8 cellular contexts compared by ENCODE assay signal in the genomic region with DNA sequence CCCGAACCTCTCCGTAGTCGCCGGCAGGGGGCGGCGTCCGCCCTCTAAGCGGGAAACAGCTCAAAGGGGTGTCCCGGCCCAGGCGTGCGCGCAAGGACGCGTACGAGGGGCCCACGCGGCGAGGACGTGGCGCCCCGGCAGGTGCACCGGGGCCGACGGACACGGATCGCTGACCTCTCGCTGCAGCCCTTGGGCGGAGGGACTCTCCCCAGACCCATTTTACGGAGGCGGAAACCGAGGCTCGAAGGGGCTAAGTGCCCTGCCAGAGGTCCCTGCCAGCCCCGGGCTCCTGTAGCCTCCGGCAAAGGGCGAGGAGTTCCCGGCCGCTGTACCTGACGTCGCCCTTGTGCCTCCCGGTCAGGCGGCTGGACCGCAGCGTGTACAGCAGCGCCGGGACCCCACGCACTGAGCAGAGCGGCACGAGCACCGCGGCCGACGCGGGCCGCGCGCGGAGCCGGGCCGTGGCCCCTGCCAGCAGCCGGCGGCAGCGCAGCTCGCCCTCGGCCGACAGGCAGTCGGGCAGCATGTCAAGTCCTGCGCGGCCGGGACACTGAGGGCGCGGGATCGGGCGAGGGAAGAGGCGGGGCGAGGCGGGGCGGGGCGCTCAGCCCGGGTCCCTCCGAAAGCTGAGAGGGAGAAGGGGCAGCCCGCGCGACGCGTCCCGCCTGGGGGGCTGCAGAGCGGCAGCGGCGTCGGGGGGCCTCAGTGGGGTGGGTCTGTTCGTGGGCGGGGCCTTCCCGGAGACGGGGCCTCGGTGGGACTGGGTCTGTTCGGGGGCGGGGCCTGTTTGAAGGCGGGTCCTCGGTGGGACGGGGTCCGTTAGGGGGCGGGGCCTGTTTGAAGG. TPM values are rescaled to one million over a fixed set of nuclear protein-coding genes. Genes with fewer than 3 reads are reported as not detected.
DNase-seq lines count a peak whose midpoint lies in the region; ATAC-seq, FAIRE-seq and TF ChIP-seq lines count a peak whose summit lies in the region.

A gene with protein sequence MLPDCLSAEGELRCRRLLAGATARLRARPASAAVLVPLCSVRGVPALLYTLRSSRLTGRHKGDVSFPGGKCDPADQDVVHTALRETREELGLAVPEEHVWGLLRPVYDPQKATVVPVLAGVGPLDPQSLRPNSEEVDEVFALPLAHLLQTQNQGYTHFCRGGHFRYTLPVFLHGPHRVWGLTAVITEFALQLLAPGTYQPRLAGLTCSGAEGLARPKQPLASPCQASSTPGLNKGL (minus strand): TSS at position 552 of the 844 bp plus-strand sequence. CDS start 26 bp downstream, at position 526.

- peak; percentile 48 for ATAC-seq in GM21360 (IDR thresholded peaks at IDR 0.05; ENCODE audit: unreplicated experiment)

- POLR2A ChIA-PET in RWPE1 (lab: Yijun Ruan, JAX; ENCODE audit: low non-redundant PET), result interaction anchor here (0.5 to 1.5 kb wide), 4 partner anchors 22 to 381 kb away, joined by 3 to 5 read pairs (median 4); no protein-coding TSS in a partner anchor

- H2AFZ ChIP-seq in neural progenitor cell (replicated peaks), result no peak within 1 kb of the TSS

- H3K4me1 ChIP-seq in neural progenitor cell (peaks cover 8% of the 10 kb centered on the region), stomach smooth muscle (ENCODE audit: control insufficient read depth, insufficient read depth, low read length) (peaks cover 18% of the 10 kb centered on the region)

- H3K27ac ChIP-seq in RWPE1 (peak within 1 kb of the TSS; percentile 88), neural progenitor cell (peak within 1 kb of the TSS; percentile 84), stomach smooth muscle (ENCODE audit: low read length) (peak within 1 kb of the TSS; percentile 77)

- H3K9me3 ChIP-seq in neural progenitor cell (ENCODE audit: low read depth) (no peaks in the 10 kb centered on the region), stomach smooth muscle (ENCODE audit: control insufficient read depth in 2 of 2, low read length in 2 of 2) (no peaks in the 10 kb centered on the region)

- H3K79me2 ChIP-seq in neural progenitor cell (ENCODE audit: low read depth), result no peaks in the 10 kb centered on the region

- peaks cover 9% of the 10 kb centered on the region for H3K27me3 Mint-ChIP-seq in neural progenitor cell (ENCODE audit: insufficient read depth, low read depth)

- peaks cover 15% of the 10 kb centered on the region for H3K36me3 Mint-ChIP-seq in neural progenitor cell

- H3K4me3 Mint-ChIP-seq in neural progenitor cell, result peak within 1 kb of the TSS; percentile 85

- H3K4me1 Mint-ChIP-seq in neural progenitor cell, result peaks cover 14% of the 10 kb centered on the region

- H3K4me2 ChIP-seq in neural progenitor cell, result peak within 1 kb of the TSS; percentile 78

- H3K27me3 ChIP-seq in neural progenitor cell, result no peaks in the 10 kb centered on the region
- no peaks in the 10 kb centered on the region for H3K27me3 ChIP-seq in stomach smooth muscle (ENCODE audit: control insufficient read depth in 1 of 2, insufficient read depth in 2 of 2, low read length in 2 of 2)

- H3K9ac ChIP-seq in neural progenitor cell (peak within 1 kb of the TSS; percentile 36), stomach smooth muscle (ENCODE audit: low read length in 2 of 2) (peak within 1 kb of the TSS; percentile 60 to 69)

- peak; percentile 98 for FAIRE-seq in HTR-8/SVneo (lab: Jason Lieb, UNC)

- TF ChIP-seq CTCF in RWPE1 (conservative IDR thresholded peaks at IDR 0.05; ENCODE audit: low read depth), result peak; percentile 81
- peak; percentile 80 for TF ChIP-seq CTCF in fibroblast of villous mesenchyme (IDR thresholded peaks at IDR 0.05; ENCODE audit: insufficient read depth, low read depth, low read length)
- TF ChIP-seq CTCF in neural progenitor cell (IDR thresholded peaks at IDR 0.05), result peak; percentile 87

- H3F3A ChIP-seq in neural progenitor cell (ENCODE audit: low read depth), result peaks cover 59% of the 10 kb centered on the region

- H4K20me1 ChIP-seq in neural progenitor cell (ENCODE audit: low read depth), result no peaks in the 10 kb centered on the region

- H3K27ac Mint-ChIP-seq in neural progenitor cell, result peak within 1 kb of the TSS; percentile 53

- H3K4me3 ChIP-seq in fibroblast of villous mesenchyme (ENCODE audit: low read depth, low read length) (peak within 1 kb of the TSS; percentile 80), neural progenitor cell (peak within 1 kb of the TSS; percentile 69), stomach smooth muscle (ENCODE audit: low read length in 2 of 2) (peak within 1 kb of the TSS; percentile 73 to 83)

- peak; percentile 33 for DNase-seq in DMS 273 treated with DMSO at 0.1 percent for 48 hours (lab: John Stamatoyannopoulos, UW)
- DNase-seq in HTR-8/SVneo (ENCODE audit: insufficient read length, low spot score), result peak; percentile 93
- peak; percentile 82 for DNase-seq in RWPE1 (ENCODE audit: low spot score)
- DNase-seq in activated effector memory CD4-positive, alpha-beta T cell treated with anti-CD3 and anti-CD28 coated beads, Interleukin-2, amount 50 U/mL, for 16 hours, result peak; percentile 96
- peak; percentile 78 for DNase-seq in fibroblast of villous mesenchyme (ENCODE audit: low read depth)
- peak; percentile 94 for DNase-seq in neural progenitor cell (ENCODE audit: low spot score)

- CTCF ChIA-PET in RWPE1 (lab: Yijun Ruan, JAX), result interaction anchor here (0.6 to 3.3 kb wide), 21 partner anchors 12 to 609 kb away, joined by 3 to 15 read pairs (median 3); a partner anchor contains a TSS

- no peaks in the 10 kb centered on the region for H3K36me3 ChIP-seq in neural progenitor cell
- H3K36me3 ChIP-seq in stomach smooth muscle (ENCODE audit: control insufficient read depth in 2 of 2, insufficient read depth in 2 of 2, low read length in 2 of 2), result no peaks in the 10 kb centered on the region

- H3K9me3 Mint-ChIP-seq in neural progenitor cell, result peaks cover 2% of the 10 kb centered on the region

RNA-seq across cellular contexts. Expression of the gene that starts here (rescaled TPM):
- total RNA-seq in fibroblast of villous mesenchyme (4.7 and 5.8 TPM in 2 replicates), neural progenitor cell (ENCODE audit: low replicate concordance) (1.6 and 4.1 TPM in 2 replicates)

Comparison
In these comparisons a context has a peak if more than half of its experiments do, and no peak if none do; other contexts are left out.
1. Peak in every context shown above with its lines: DNase-seq, ATAC-seq, H3K4me3 ChIP-seq and H3K27ac ChIP-seq.
2. DNase-seq: peak in every context shown above with its lines; median percentile 96 in activated effector memory CD4-positive, alpha-beta T cell treated with anti-CD3 and anti-CD28 coated beads, Interleukin-2, amount 50 U/mL, for 16 hours; 94 in neural progenitor cell; 93 in HTR-8/SVneo; 82 in RWPE1; 78 in fibroblast of villous mesenchyme; 33 in DMS 273 treated with DMSO at 0.1 percent for 48 hours.